18 cellular contexts compared by ENCODE assay signal in the genomic region with DNA sequence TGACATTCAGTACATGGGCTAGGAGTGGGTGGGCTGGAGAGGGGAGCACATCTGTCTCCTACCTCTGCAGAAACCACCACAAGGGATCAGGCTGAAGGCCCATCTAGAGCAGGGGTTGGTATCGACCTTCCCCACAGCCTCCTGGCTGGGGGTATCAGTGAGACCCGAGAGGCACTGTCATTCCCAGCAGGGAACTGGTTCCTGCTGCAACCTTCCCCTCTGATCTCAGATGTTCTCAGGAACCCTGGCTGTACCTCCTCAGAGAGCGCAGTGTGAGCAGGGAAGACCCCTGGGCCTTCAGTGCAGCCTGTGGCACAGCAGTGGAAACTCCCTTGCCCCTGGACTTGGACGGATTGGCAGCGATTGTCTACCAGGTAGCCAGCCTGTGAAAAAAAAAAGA. TPM values are rescaled to one million over a fixed set of nuclear protein-coding genes. Genes with fewer than 3 reads are reported as not detected.
DNase-seq lines count a peak whose midpoint lies in the region; ATAC-seq and TF ChIP-seq lines count a peak whose summit lies in the region.
"Had no signal": no experiment of that assay in that cellular context is flagged by ENCODE, and none has a peak within 500 bp of the region (broad histone marks: within the 10 kb centered on the region; RNA-seq: fewer than 3 reads in every experiment).

No MANE protein-coding gene starts in this region.

- WGBS in heart left ventricle, 4 donors: 78 to 85% (median 84%) methylated on average over 5 of the region's 5 CpGs
- 86% methylated on average over 5 of the region's 5 CpGs for WGBS in mesenchymal stem cell

- no peak overlapping the region for H2BK15ac ChIP-seq in mesenchymal stem cell (ENCODE audit: low read depth, poor library complexity, severe bottlenecking)

- no peak overlapping the region for H2BK12ac ChIP-seq in mesenchymal stem cell (ENCODE audit: low read length in 2 of 2)

- no peak overlapping the region for H3K14ac ChIP-seq in mesenchymal stem cell (ENCODE audit: low read length in 2 of 2)

- H3K27me3 ChIP-seq in heart left ventricle (peaks cover 0 to 5% (median 0%) of the 10 kb centered on the region in 9 donors), mesenchymal stem cell (ENCODE audit: control insufficient read depth in 1 of 2, insufficient read depth in 1 of 2, low read length in 2 of 2) (peaks cover 0 to 50% of the 10 kb centered on the region in 2 experiments), gastrocnemius medialis (no peaks in the 10 kb centered on the region)

- H3K27ac ChIP-seq in heart left ventricle (peak overlapping the region in 11 of 12 donors; percentile 68 to 98 (median 88)), HEK293 (ENCODE audit: extremely low read depth, low read depth, low read length) (no peak overlapping the region), mesenchymal stem cell (ENCODE audit: low read length, poor library complexity, severe bottlenecking) (no peak overlapping the region), gastrocnemius medialis (peak overlapping the region; percentile 98 to 100 (median 100)), substantia nigra (ENCODE audit: low read depth, low read length, poor library complexity, severe bottlenecking) (no peak overlapping the region)
- H3K27ac ChIP-seq: 22Rv1 had no signal

- intact Hi-C loops in heart left ventricle (cut with DNase I) (no loop called here), left ventricle myocardium superior (cut with micrococcal nuclease) (no loop called here), gastrocnemius medialis (cut with DNase I; ENCODE audit: low total_unique reads) (no loop called here)

- H3K18ac ChIP-seq in mesenchymal stem cell (ENCODE audit: low read depth in 1 of 2, low read length in 2 of 2): no peak overlapping the region

- in situ Hi-C loops in gastrocnemius medialis (cut with MboI; ENCODE audit: low sequenced_read_pairs in 4 of 4): loop anchor here in 1 of 4 donors (25.0 kb wide), 1 partner anchor 548 kb away; no protein-coding TSS in a partner anchor

- ATAC-seq in heart left ventricle (no peak), left ventricle myocardium superior (no peak), gastrocnemius medialis (no peak), GM19023 (IDR thresholded peaks at IDR 0.05; ENCODE audit: unreplicated experiment) (no peak)
- ATAC-seq: CD8-positive, alpha-beta T cell had no signal

- H3K9ac ChIP-seq in mesenchymal stem cell (ENCODE audit: low read length): no peak overlapping the region

- no peak overlapping the region for H4K8ac ChIP-seq in mesenchymal stem cell (ENCODE audit: low read length)

- H3K9me3 ChIP-seq in heart left ventricle (no peaks in the 10 kb centered on the region), HEK293 (ENCODE audit: control insufficient read depth, insufficient read depth, low read depth, low read length) (no peaks in the 10 kb centered on the region), mesenchymal stem cell (ENCODE audit: control insufficient read depth, low read length) (no peaks in the 10 kb centered on the region), gastrocnemius medialis (no peaks in the 10 kb centered on the region)

- TF ChIP-seq CTCF in heart left ventricle (IDR thresholded peaks at IDR 0.05) (no peak), HEK293 (tag by site-specific recombination; IDR thresholded peaks at IDR 0.05) (no peak), gastrocnemius medialis (IDR thresholded peaks at IDR 0.05 in 4 of 5, conservative IDR thresholded peaks at IDR 0.05 in 1 of 5) (no peak)

- TF ChIP-seq POLR2A in heart left ventricle (IDR thresholded peaks at IDR 0.05) (no peak), gastrocnemius medialis (IDR thresholded peaks at IDR 0.05) (no peak)

- DNase-seq in heart left ventricle: no peak
- no peak for DNase-seq in left ventricle myocardium superior
- DNase-seq in mesenchymal stem cell: no peak
- no peak for DNase-seq in gastrocnemius medialis
- no peak for DNase-seq in substantia nigra (lab: John Stamatoyannopoulos, UW)
- DNase-seq: CD8-positive, alpha-beta T cell; COR-L47; DMS153; DMS79 treated with DMSO at 0.1 percent for 48 hours; EL; GDM1; HCEC 1CT had no signal

- no peak overlapping the region for H2BK120ac ChIP-seq in mesenchymal stem cell (ENCODE audit: low read depth, low read length)

- no peak overlapping the region for H2AFZ ChIP-seq in mesenchymal stem cell (ENCODE audit: low read depth, low read length)

- no peak overlapping the region for H3K23ac ChIP-seq in mesenchymal stem cell (ENCODE audit: low read length in 2 of 2)

- POLR2A ChIA-PET in HEK293 (lab: Yijun Ruan, JAX): no interaction called here

- peaks cover 0 to 92% (median 42%) of the 10 kb centered on the region in 12 donors for H3K4me1 ChIP-seq in heart left ventricle
- peaks cover under 1% of the 10 kb centered on the region; the same call in 1 of the 2 replicates for H3K4me1 ChIP-seq in HEK293 (ENCODE audit: control insufficient read depth, insufficient read depth, low read length)
- peaks cover 17% of the 10 kb centered on the region for H3K4me1 ChIP-seq in mesenchymal stem cell (ENCODE audit: control insufficient read depth, insufficient read depth, low read depth, low read length)
- peaks cover 66 to 75% of the 10 kb centered on the region in 2 donors for H3K4me1 ChIP-seq in gastrocnemius medialis

- peak overlapping the region; percentile 31 for H4K91ac ChIP-seq in mesenchymal stem cell (ENCODE audit: low read length)

- H3K4me3 ChIP-seq in heart left ventricle (no peak overlapping the region), HEK293 (ENCODE audit: low read depth, low read length) (no peak overlapping the region), mesenchymal stem cell (ENCODE audit: insufficient read depth in 1 of 2, low read depth in 1 of 2, low read length in 2 of 2) (no peak overlapping the region), gastrocnemius medialis (peak overlapping the region; percentile 22 to 88 (median 35))

- H3K4me2 ChIP-seq in mesenchymal stem cell (ENCODE audit: low read length, poor library complexity, severe bottlenecking): no peak overlapping the region

- H3K36me3 ChIP-seq in heart left ventricle (peaks cover 0 to 27% (median 0%) of the 10 kb centered on the region in 9 donors), HEK293 (ENCODE audit: control insufficient read depth in 2 of 2, insufficient read depth in 1 of 2, low read length in 2 of 2) (no peaks in the 10 kb centered on the region), mesenchymal stem cell (ENCODE audit: control insufficient read depth in 1 of 2, insufficient read depth in 2 of 2, low read depth in 1 of 2, low read length in 2 of 2) (peaks cover 0 to 67% of the 10 kb centered on the region in 2 experiments), gastrocnemius medialis (peaks cover 4 to 58% of the 10 kb centered on the region in 2 donors)

- peaks cover 24% of the 10 kb centered on the region for H3K79me1 ChIP-seq in mesenchymal stem cell (replicated peaks; ENCODE audit: low read length, poor library complexity, severe bottlenecking)

- CTCF ChIA-PET in HEK293 (lab: Yijun Ruan, JAX): interaction anchor here (1.1 to 1.6 kb wide), 2 partner anchors 38 to 289 kb away, joined by 3 read pairs; no protein-coding TSS in a partner anchor

- no peak overlapping the region for H3K4ac ChIP-seq in mesenchymal stem cell (ENCODE audit: low read depth in 1 of 2, low read length in 2 of 2)

- no peak overlapping the region for H2AK5ac ChIP-seq in mesenchymal stem cell (ENCODE audit: low read length, severe bottlenecking)

- no peak overlapping the region for H2BK5ac ChIP-seq in mesenchymal stem cell (ENCODE audit: low read depth, low read length, poor library complexity, severe bottlenecking)

TF ChIP-seq in HEK293, 187 proteins besides CTCF, POLR2A, EP300 and RAD21:
- TF ChIP-seq ZIC2 (tag by site-specific recombination; IDR thresholded peaks at IDR 0.05): peak; percentile 98
- TF ChIP-seq, protein P1, sequence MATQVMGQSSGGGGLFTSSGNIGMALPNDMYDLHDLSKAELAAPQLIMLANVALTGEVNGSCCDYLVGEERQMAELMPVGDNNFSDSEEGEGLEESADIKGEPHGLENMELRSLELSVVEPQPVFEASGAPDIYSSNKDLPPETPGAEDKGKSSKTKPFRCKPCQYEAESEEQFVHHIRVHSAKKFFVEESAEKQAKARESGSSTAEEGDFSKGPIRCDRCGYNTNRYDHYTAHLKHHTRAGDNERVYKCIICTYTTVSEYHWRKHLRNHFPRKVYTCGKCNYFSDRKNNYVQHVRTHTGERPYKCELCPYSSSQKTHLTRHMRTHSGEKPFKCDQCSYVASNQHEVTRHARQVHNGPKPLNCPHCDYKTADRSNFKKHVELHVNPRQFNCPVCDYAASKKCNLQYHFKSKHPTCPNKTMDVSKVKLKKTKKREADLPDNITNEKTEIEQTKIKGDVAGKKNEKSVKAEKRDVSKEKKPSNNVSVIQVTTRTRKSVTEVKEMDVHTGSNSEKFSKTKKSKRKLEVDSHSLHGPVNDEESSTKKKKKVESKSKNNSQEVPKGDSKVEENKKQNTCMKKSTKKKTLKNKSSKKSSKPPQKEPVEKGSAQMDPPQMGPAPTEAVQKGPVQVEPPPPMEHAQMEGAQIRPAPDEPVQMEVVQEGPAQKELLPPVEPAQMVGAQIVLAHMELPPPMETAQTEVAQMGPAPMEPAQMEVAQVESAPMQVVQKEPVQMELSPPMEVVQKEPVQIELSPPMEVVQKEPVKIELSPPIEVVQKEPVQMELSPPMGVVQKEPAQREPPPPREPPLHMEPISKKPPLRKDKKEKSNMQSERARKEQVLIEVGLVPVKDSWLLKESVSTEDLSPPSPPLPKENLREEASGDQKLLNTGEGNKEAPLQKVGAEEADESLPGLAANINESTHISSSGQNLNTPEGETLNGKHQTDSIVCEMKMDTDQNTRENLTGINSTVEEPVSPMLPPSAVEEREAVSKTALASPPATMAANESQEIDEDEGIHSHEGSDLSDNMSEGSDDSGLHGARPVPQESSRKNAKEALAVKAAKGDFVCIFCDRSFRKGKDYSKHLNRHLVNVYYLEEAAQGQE (tag by site-specific recombination; IDR thresholded peaks at IDR 0.05): no peak

RNA-seq across cellular contexts. Expression of a gene that starts 7.8 kb away (rescaled TPM):
- 10 to 100 TPM; 11.7 to 72.4 (median 30.8) TPM for total RNA-seq in heart left ventricle
- 10 to 100 TPM; 16.9 to 59.2 TPM for polyA plus RNA-seq in heart left ventricle
- 47.5 TPM for total RNA-seq in left ventricle myocardium superior
- polyA plus RNA-seq in mesenchymal stem cell (2013, experiment 1 of 2): 6.7 TPM
- 6.5 TPM for polyA plus RNA-seq in mesenchymal stem cell (2013, experiment 2 of 2)
- 100 to 1,000 TPM; 287 to 570 (median 348) TPM for total RNA-seq in gastrocnemius medialis
- total RNA-seq: A673; CD8-positive, alpha-beta T cell; HT1080 had no signal
- polyA plus RNA-seq: CD14-positive monocyte had no signal

RNA-seq across cellular contexts. Expression of a gene that starts 27.4 kb away (rescaled TPM):
- total RNA-seq in heart left ventricle (100 to 1,000 TPM in 8 of 9 donors, 10 to 100 TPM in 1; 88.5 to 298 (median 195) TPM), left ventricle myocardium superior (190 TPM), gastrocnemius medialis (100 to 1,000 TPM in 1 of 4 donors, 10 to 100 TPM in 3; 50.7 to 101 (median 63.5) TPM)
- polyA plus RNA-seq in heart left ventricle: 100 to 1,000 TPM; 123 to 496 TPM
- 101 TPM for polyA plus RNA-seq in mesenchymal stem cell (2013, experiment 1 of 2)
- 111 TPM for polyA plus RNA-seq in mesenchymal stem cell (2013, experiment 2 of 2)

RNA-seq across cellular contexts. Expression of a gene that starts 50.1 kb away (rescaled TPM):
- 10 to 100 TPM; 21.2 to 41.5 (median 25.7) TPM for total RNA-seq in heart left ventricle
- 10 to 100 TPM; 29.9 to 51.3 TPM for polyA plus RNA-seq in heart left ventricle
- total RNA-seq in left ventricle myocardium superior: 22.5 TPM
- 37.2 TPM for polyA plus RNA-seq in mesenchymal stem cell (2013, experiment 1 of 2)
- 35.9 TPM for polyA plus RNA-seq in mesenchymal stem cell (2013, experiment 2 of 2)
- total RNA-seq in gastrocnemius medialis: 10 to 100 TPM; 34.1 to 39.1 (median 38.1) TPM

Comparison
In these comparisons a context has a peak if more than half of its experiments do, and no peak if none do; other contexts are left out.
1. H3K27ac ChIP-seq: peak in heart left ventricle (11 of 12) and gastrocnemius medialis (4 of 4); none in HEK293 (single experiment), mesenchymal stem cell (single experiment) and substantia nigra (single experiment).
2. H3K4me3 ChIP-seq: peak in gastrocnemius medialis (4 of 4); none in heart left ventricle (0 of 12), HEK293 (single experiment) and mesenchymal stem cell (0 of 2).